8 cellular contexts compared by ENCODE assay signal in the genomic region with DNA sequence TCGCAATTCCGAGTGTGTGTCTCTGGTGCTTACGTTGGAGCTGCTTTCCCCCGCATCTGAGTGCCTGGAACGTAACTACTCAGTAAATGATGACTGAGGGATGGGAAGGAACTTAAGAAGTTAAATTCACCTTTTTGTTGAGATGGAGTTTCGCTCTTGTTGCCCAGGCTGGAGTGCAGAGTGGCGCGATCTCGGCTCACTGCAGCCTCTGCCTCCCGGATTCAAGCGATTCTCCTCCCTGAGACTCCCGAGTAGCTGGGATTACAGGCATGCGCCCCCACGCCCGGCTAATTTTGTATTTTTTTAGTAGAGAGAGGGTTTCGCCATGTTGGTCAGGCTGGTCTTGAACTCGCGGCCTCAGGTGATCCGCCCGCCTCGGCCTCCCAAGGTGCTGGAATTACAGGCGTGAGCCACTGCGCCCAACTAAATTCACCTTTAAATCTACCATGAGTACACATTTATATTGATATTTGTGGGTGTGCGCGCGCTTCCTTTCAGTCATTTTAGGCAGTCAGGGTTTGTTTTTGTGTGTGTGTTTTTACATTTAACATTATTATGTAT. TPM values are rescaled to one million over a fixed set of nuclear protein-coding genes. Genes with fewer than 3 reads are reported as not detected.
DNase-seq lines count a peak whose midpoint lies in the region; ATAC-seq and TF ChIP-seq lines count a peak whose summit lies in the region.

No MANE protein-coding gene starts in this region.

- no peaks in the 10 kb centered on the region for H3K9me3 ChIP-seq in colonic mucosa

- intact Hi-C loops in colonic mucosa (cut with DNase I) = no loop called here

- H3K4me3 Mint-ChIP-seq in naive B cell = peak overlapping the region; percentile 92 to 97 (median 96)

- H3K27ac Mint-ChIP-seq in naive B cell = peak overlapping the region in 5 of 6 donors; percentile 93 to 98 (median 95)

- H3K9me3 Mint-ChIP-seq in naive B cell = peaks cover 0 to 3% (median 0%) of the 10 kb centered on the region in 7 donors

- peak overlapping the region; percentile 96 for H3K27ac ChIP-seq in colonic mucosa

- H3K36me3 ChIP-seq in colonic mucosa = peaks cover 11% of the 10 kb centered on the region

- H3K4me3 ChIP-seq in AG09309 (ENCODE audit: control insufficient read depth, low read depth, low read length) = peak overlapping the region; percentile 70
- peak overlapping the region; percentile 99 for H3K4me3 ChIP-seq in Jurkat, Clone E6-1 (ENCODE audit: low read length)
- peak overlapping the region; percentile 85 for H3K4me3 ChIP-seq in colonic mucosa

- H3K4me1 ChIP-seq in colonic mucosa = no peaks in the 10 kb centered on the region

- peaks cover 4 to 21% of the 10 kb centered on the region in 2 donors for H3K36me3 Mint-ChIP-seq in naive B cell

- no peak for DNase-seq in AG09309 (ENCODE audit: low read depth)
- DNase-seq in Jurkat, Clone E6-1 (ENCODE audit: low read depth, low spot score) = no peak
- DNase-seq in colonic mucosa = no peak
- no peak for DNase-seq in naive B cell
- DNase-seq in Kasumi-1 (lab: John Stamatoyannopoulos, UW) = no peak

- ATAC-seq in naive B cell (ENCODE audit: low read depth in 2 of 2) (no peak), HG03025 (IDR thresholded peaks at IDR 0.05; ENCODE audit: low FRiP score, unreplicated experiment) (no peak), esophagus mucosa (no peak), GM18511 (IDR thresholded peaks at IDR 0.05; ENCODE audit: unreplicated experiment) (no peak)

- H3K9ac ChIP-seq in colonic mucosa (ENCODE audit: low read depth in 2 of 2, low read length in 2 of 2) = peak overlapping the region; percentile 73 to 86

- H3K27me3 ChIP-seq in colonic mucosa = no peaks in the 10 kb centered on the region

- H3K27me3 Mint-ChIP-seq in naive B cell = no peaks in the 10 kb centered on the region

- H3K4me1 Mint-ChIP-seq in naive B cell = peaks cover 14 to 25% (median 14%) of the 10 kb centered on the region in 3 donors

- TF ChIP-seq CTCF in AG09309 (IDR thresholded peaks at IDR 0.05; ENCODE audit: control insufficient read depth, insufficient read depth, low read depth, low read length, missing control alignments) (no peak), colonic mucosa (IDR thresholded peaks at IDR 0.05) (no peak)

RNA-seq across cellular contexts. Expression of gene NDUFS5, which starts 0.9 kb away (rescaled TPM):
- polyA plus RNA-seq in Jurkat, Clone E6-1 (2012; ENCODE audit: insufficient read depth, insufficient read length) = 737 TPM
- 100 to 1,000 TPM; 229 to 270 TPM for total RNA-seq in colonic mucosa
- 100 to 1,000 TPM; 232 to 288 (median 258) TPM for polyA plus RNA-seq in naive B cell (ENCODE audit: low read depth in 6 of 6)
- total RNA-seq in esophagus mucosa = 165 TPM

RNA-seq across cellular contexts. Expression of gene AKIRIN1, which starts 36.0 kb away (rescaled TPM):
- 59.5 TPM for polyA plus RNA-seq in Jurkat, Clone E6-1 (2012; ENCODE audit: insufficient read depth, insufficient read length)
- total RNA-seq in colonic mucosa = 10 to 100 TPM; 48.0 to 70.2 TPM
- 10 to 100 TPM; 61.9 to 89.7 (median 76.1) TPM for polyA plus RNA-seq in naive B cell (ENCODE audit: low read depth in 6 of 6)
- 28.7 TPM for total RNA-seq in esophagus mucosa
